18 cellular contexts compared by ENCODE assay signal in genomic region chr14:61467281-61467680, GRCh38.
DNase-seq lines count a peak whose midpoint lies in the region; ATAC-seq, FAIRE-seq and TF ChIP-seq lines count a peak whose summit lies in the region.
"Had no signal": no experiment of that assay in that cellular context is flagged by ENCODE, and none has a peak within 500 bp of the region (broad histone marks: within the 10 kb centered on the region; RNA-seq: fewer than 3 reads in every experiment).

No MANE protein-coding gene starts in this region.

- H3K23me2 ChIP-seq in H1 (ENCODE audit: low read depth, low read length): peaks cover 4% of the 10 kb centered on the region; the same call in 1 of the 2 replicates

- no peak overlapping the region for H3K9ac ChIP-seq in H1 (replicated peaks in 1 of 4; ENCODE audit: extremely low read depth in 1 of 4, low read depth in 3 of 4, low read length in 3 of 4)

- no peaks in the 10 kb centered on the region for H3K27me3 ChIP-seq in HL-60 (ENCODE audit: insufficient read depth, poor library complexity, severe bottlenecking)
- no peaks in the 10 kb centered on the region for H3K27me3 ChIP-seq in H1 (replicated peaks in 1 of 4; ENCODE audit: control insufficient read depth in 3 of 4, extremely low read depth in 1 of 4, insufficient read depth in 3 of 4, low read length in 3 of 4)
- no peaks in the 10 kb centered on the region for H3K27me3 ChIP-seq in A673 (replicated peaks; ENCODE audit: insufficient read depth, low read depth, low read length, poor library complexity)
- no peaks in the 10 kb centered on the region for H3K27me3 ChIP-seq in MG63
- H3K27me3 ChIP-seq: pancreas, Peyer's patch, tibial artery had no signal

- ATAC-seq in naive thymus-derived CD8-positive, alpha-beta T cell: no peak
- ATAC-seq: foreskin keratinocyte had no signal

- peak overlapping the region; percentile 37; the same call in 1 of the 2 replicates for H3K27ac ChIP-seq in HL-60 (replicated peaks)
- H3K27ac ChIP-seq in H1 (ENCODE audit: low read depth, low read length): no peak overlapping the region
- H3K27ac ChIP-seq in A673 (ENCODE audit: low read depth, low read length, poor library complexity, severe bottlenecking): no peak overlapping the region
- H3K27ac ChIP-seq: foreskin keratinocyte, pancreas, tibial artery had no signal

- POLR2A ChIA-PET in H1 (lab: Charles Lee; ENCODE audit: partially characterized antibody): interaction anchor here (0.7 to 2.0 kb wide), 6 partner anchors 12 to 295 kb away, joined by 3 to 6 read pairs (median 4); partner anchors contain the start of genes HIF1A and SNAPC1
- POLR2A ChIA-PET in naive thymus-derived CD8-positive, alpha-beta T cell (lab: Charles Lee): interaction anchor here (1.3 kb wide), 1 partner anchor 9 kb away, joined by 5 read pairs; no protein-coding TSS in a partner anchor
- POLR2A ChIA-PET in A673 (lab: Charles Lee; ENCODE audit: low non-redundant PET): no interaction called here

- H2AFZ ChIP-seq in H1 (ENCODE audit: low read length): no peak overlapping the region

- 0 out of 2 replicates have a peak, but pooled peaks cover 2% of the 10 kb centered on the region for H3K79me1 ChIP-seq in H1 (ENCODE audit: low read depth, low read length)

- H3K4me1 ChIP-seq in H1 (replicated peaks in 1 of 4; ENCODE audit: control insufficient read depth in 3 of 4, insufficient read depth in 4 of 4, low read length in 3 of 4) (peaks cover 4 to 21% (median 19%) of the 10 kb centered on the region in 4 experiments), A673 (ENCODE audit: insufficient read depth, low read length, poor library complexity, severe bottlenecking) (peaks cover 24% of the 10 kb centered on the region)
- H3K4me1 ChIP-seq: pancreas had no signal

- H3K14ac ChIP-seq in H1 (ENCODE audit: insufficient read length): no peak overlapping the region

- no peak for TF ChIP-seq EP300 in H1 (IDR thresholded peaks at IDR 0.05; ENCODE audit: borderline replicate concordance in 1 of 2, low read depth in 2 of 2, low read length in 2 of 2)

- H4K20me1 ChIP-seq in H1 (replicated peaks in 1 of 2; ENCODE audit: control insufficient read depth in 1 of 2, insufficient read depth in 2 of 2, low read length in 2 of 2): no peaks in the 10 kb centered on the region

- no peaks in the 10 kb centered on the region for H3K27me3 Mint-ChIP-seq in naive thymus-derived CD8-positive, alpha-beta T cell

- WGBS in H1 (ENCODE audit: extremely low coverage in 1 of 2, insufficient coverage in 1 of 2, insufficient read length in 1 of 2, insufficient replicate concordance in 2 of 2, low coverage in 1 of 2, low lambda C conversion rate in 2 of 2, missing lambda C conversion rate in 1 of 2), 2 experiments: 80% methylated on average over 7 of the region's 7 CpGs; no CpG with 5 or more reads in 1 of the 2 experiments

- intact Hi-C loops in A673 (cut with micrococcal nuclease; ENCODE audit: unreplicated experiment): no loop called here

- no peak overlapping the region for H3K4ac ChIP-seq in H1 (replicated peaks; ENCODE audit: insufficient read length, low read depth, low read length)

- H3K36me3 ChIP-seq in H1 (ENCODE audit: control insufficient read depth in 2 of 4, insufficient read depth in 4 of 4, low read length in 3 of 4): no peaks in the 10 kb centered on the region
- H3K36me3 ChIP-seq in A673 (ENCODE audit: insufficient read depth, low read length, poor library complexity, severe bottlenecking): no peaks in the 10 kb centered on the region
- no peaks in the 10 kb centered on the region for H3K36me3 ChIP-seq in MG63
- H3K36me3 ChIP-seq: pancreas, Peyer's patch, tibial artery had no signal

- H3K4me3 ChIP-seq in HL-60 (replicated peaks; ENCODE audit: insufficient read depth, low read length): no peak overlapping the region
- H3K4me3 ChIP-seq in H1 (ENCODE audit: extremely low read depth in 1 of 4, insufficient read depth in 2 of 4, low read depth in 3 of 4, low read length in 4 of 4): no peak overlapping the region; a peak in 1 of 8 replicates
- H3K4me3 ChIP-seq in A673 (ENCODE audit: low read depth, low read length, poor library complexity, severe bottlenecking): no peak overlapping the region
- H3K4me3 ChIP-seq in MG63: no peak overlapping the region
- H3K4me3 ChIP-seq: pancreas, Peyer's patch, tibial artery had no signal

- H3K9me3 ChIP-seq in H1 (ENCODE audit: insufficient read depth in 2 of 2, low read depth in 1 of 2, low read length in 1 of 2) (no peaks in the 10 kb centered on the region), A673 (ENCODE audit: low read depth, low read length, poor library complexity, severe bottlenecking) (no peaks in the 10 kb centered on the region), MG63 (no peaks in the 10 kb centered on the region)
- H3K9me3 ChIP-seq: pancreas, Peyer's patch, tibial artery had no signal

- peak overlapping the region; percentile 89 for H2BK12ac ChIP-seq in H1 (ENCODE audit: low read depth, low read length)

- FAIRE-seq in H1 (lab: Jason Lieb, UNC): no peak
- FAIRE-seq: bronchial epithelial cell, G401.6, pancreas had no signal

- CTCF ChIA-PET in H1 (lab: Charles Lee; ENCODE audit: partially characterized antibody): interaction anchor here (0.9 to 3.2 kb wide), 5 partner anchors 11 to 370 kb away, joined by 3 to 13 read pairs (median 4); partner anchors contain the start of gene SNAPC1
- CTCF ChIA-PET in A673 (lab: Charles Lee): no interaction called here

- H3K4me2 ChIP-seq in H1 (ENCODE audit: insufficient read depth in 1 of 2, low read depth in 2 of 2, low read length in 2 of 2): peak overlapping the region in 1 of 2 experiments; percentile 77; a peak in 1 of 4 replicates

- no peak overlapping the region; the same call in 1 of the 2 replicates for H2BK15ac ChIP-seq in H1 (ENCODE audit: low read length)

- peak overlapping the region; percentile 89; the same call in 1 of the 2 replicates for H3K18ac ChIP-seq in H1 (ENCODE audit: extremely low read depth, low read length)

- H2BK5ac ChIP-seq in H1 (ENCODE audit: low read depth, low read length): peak overlapping the region; percentile 76; the same call in 1 of the 2 replicates

- no peak overlapping the region for H3K23ac ChIP-seq in H1 (ENCODE audit: insufficient read length)

- H3K27ac Mint-ChIP-seq in naive thymus-derived CD8-positive, alpha-beta T cell: peak overlapping the region in 9 of 10 donors; percentile 60 to 100 (median 95)
- H3K27ac Mint-ChIP-seq: T-helper 1 cell treated with Interleukin-12 subunit alpha and Interleukin-12 subunit beta and Interleukin-4 antibody, amounts not matched to agents 30 μg/mL and 1 μg/mL, for 36 hours had no signal

- H3K4me1 Mint-ChIP-seq in naive thymus-derived CD8-positive, alpha-beta T cell: peaks cover 45 to 93% (median 83%) of the 10 kb centered on the region in 4 donors

- TF ChIP-seq CTCF in HL-60 (IDR thresholded peaks at IDR 0.05; ENCODE audit: insufficient read depth, low read length): no peak
- no peak for TF ChIP-seq CTCF in H1 (IDR thresholded peaks at IDR 0.05; ENCODE audit: control extremely low read depth in 1 of 3, insufficient read depth in 1 of 3, low read depth in 1 of 3, low read length in 3 of 3)
- TF ChIP-seq CTCF in A673 (conservative IDR thresholded peaks at IDR 0.05; ENCODE audit: low read depth, low read length): no peak

- no peaks in the 10 kb centered on the region for H3K79me2 ChIP-seq in H1 (ENCODE audit: control insufficient read depth in 1 of 2, insufficient read depth in 2 of 2, low read length in 2 of 2)

- H2AK5ac ChIP-seq in H1 (ENCODE audit: low read depth, low read length): no peak overlapping the region

- no peak for TF ChIP-seq POLR2A in H1 (IDR thresholded peaks at IDR 0.05; ENCODE audit: control extremely low read depth in 1 of 2, low read depth in 2 of 2, low read length in 2 of 2)

- no peak for TF ChIP-seq RAD21 in H1 (IDR thresholded peaks at IDR 0.05 in 1 of 2, conservative IDR thresholded peaks at IDR 0.05 in 1 of 2; ENCODE audit: low read depth in 2 of 2, low read length in 2 of 2)

- BruUV-seq in A673 (replicated peaks; lab: Mats Ljungman, UMichigan): no TSS peak

- DNase-seq in CD1c-positive myeloid dendritic cell (ENCODE audit: extremely low spot score) (peak; percentile 43), HL-60 (ENCODE audit: low read depth in 1 of 2, low spot score in 1 of 2) (peak in 1 of 2 experiments; percentile 64), H1 (ENCODE audit: low read depth in 1 of 2, low spot score in 2 of 2) (peak in 1 of 2 experiments; percentile 44), A673 (ENCODE audit: low spot score) (no peak), DMS53 (lab: John Stamatoyannopoulos, UW) (no peak), NCI-H128 (lab: John Stamatoyannopoulos, UW; ENCODE audit: unreplicated experiment) (no peak), MG63 (no peak)
- no peak for DNase-seq in naive thymus-derived CD8-positive, alpha-beta T cell
- DNase-seq: foreskin keratinocyte, midbrain, NCI-H1694, NCI-H526 treated with DMSO at 0.1 percent for 48 hours, pancreas, Peyer's patch had no signal

- peak overlapping the region; percentile 13; the same call in 1 of the 2 replicates for H2BK20ac ChIP-seq in H1 (ENCODE audit: low read length)

- H2BK120ac ChIP-seq in H1 (replicated peaks; ENCODE audit: low read depth, low read length): no peak overlapping the region

- H3K56ac ChIP-seq in H1 (replicated peaks; ENCODE audit: insufficient read length, low read depth, low read length): no peak overlapping the region

- peak overlapping the region; percentile 64 for H4K91ac ChIP-seq in H1 (replicated peaks; ENCODE audit: insufficient read length, low read length)

- no peak overlapping the region for H4K5ac ChIP-seq in H1 (ENCODE audit: insufficient read length, low read depth, low read length)

- peak overlapping the region in 1 of 10 donors; percentile 30 for H3K4me3 Mint-ChIP-seq in naive thymus-derived CD8-positive, alpha-beta T cell
- H3K4me3 Mint-ChIP-seq: T-helper 1 cell treated with Interleukin-12 subunit alpha and Interleukin-12 subunit beta and Interleukin-4 antibody, amounts not matched to agents 30 μg/mL and 1 μg/mL, for 36 hours had no signal

- H4K8ac ChIP-seq in H1 (ENCODE audit: extremely low read depth, insufficient read depth, low read length): 0 out of 2 replicates have a peak overlapping the region, but pooled peaks have one; percentile 74

- peaks cover 16 to 86% (median 20%) of the 10 kb centered on the region in 3 donors for H3K36me3 Mint-ChIP-seq in naive thymus-derived CD8-positive, alpha-beta T cell

- H3K9me3 Mint-ChIP-seq in naive thymus-derived CD8-positive, alpha-beta T cell: peaks cover 0 to 3% (median 0%) of the 10 kb centered on the region in 9 donors

TF ChIP-seq in H1, 55 proteins besides CTCF, POLR2A, EP300 and RAD21 (continues in another document):
- TF ChIP-seq HDAC2 (IDR thresholded peaks at IDR 0.05; ENCODE audit: borderline replicate concordance in 1 of 2, low read depth in 2 of 2, low read length in 2 of 2) (no peak), SP4 (IDR thresholded peaks at IDR 0.05; ENCODE audit: low read length) (no peak), SIN3A (conservative IDR thresholded peaks at IDR 0.05 in 1 of 2, IDR thresholded peaks at IDR 0.05 in 1 of 2; ENCODE audit: low read depth in 1 of 2, low read length in 2 of 2) (no peak), SRF (IDR thresholded peaks at IDR 0.05; ENCODE audit: low read depth, low read length) (no peak), TAF1 (IDR thresholded peaks at IDR 0.05; ENCODE audit: low read depth, low read length) (no peak)
